ENCODE assay signal across 8 cellular contexts in the genomic region with DNA sequence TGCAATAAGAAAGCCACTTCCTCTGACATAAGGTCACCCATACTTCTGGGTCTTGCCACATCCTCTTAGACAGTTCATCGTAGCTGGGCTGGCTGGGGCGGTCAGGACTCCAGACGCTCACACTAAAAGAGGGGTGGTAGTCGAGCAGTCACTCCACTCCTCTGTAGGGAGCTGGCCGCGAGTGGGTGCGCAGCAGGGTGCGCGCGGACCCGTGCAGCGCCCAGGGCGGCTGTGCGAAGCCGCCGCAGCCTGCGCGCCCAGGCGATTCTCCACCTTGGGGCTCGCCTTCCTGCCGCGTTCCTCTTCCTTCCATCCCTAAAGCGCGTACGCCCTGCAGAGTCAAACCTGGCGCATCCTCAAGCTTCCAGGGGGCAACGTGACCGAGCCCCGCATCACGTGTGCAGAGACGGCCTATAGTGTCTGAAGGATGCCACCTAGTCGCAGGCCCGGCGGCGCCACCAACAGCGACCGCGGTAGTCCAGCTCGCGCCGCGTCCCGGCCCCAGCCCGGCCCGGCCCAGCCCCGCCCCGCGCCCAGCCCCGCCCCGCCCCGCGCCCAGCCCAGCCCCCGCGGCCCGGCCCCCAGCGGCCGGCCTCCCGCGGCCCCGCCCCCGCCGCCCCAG. TPM values are rescaled to one million over a fixed set of nuclear protein-coding genes. Genes with fewer than 3 reads are reported as not detected.
DNase-seq lines count a peak whose midpoint lies in the region; ATAC-seq lines count a peak whose summit lies in the region.

No MANE protein-coding gene starts in this region.

- peak; percentile 78 to 89 (median 80) for DNase-seq in CD8-positive, alpha-beta memory T cell
- DNase-seq in HK-2 (ENCODE audit: unreplicated experiment) (peak; percentile 97), NCI-H82 treated with DMSO at 0.1 percent for 48 hours (lab: John Stamatoyannopoulos, UW; ENCODE audit: unreplicated experiment) (peak; percentile 97), lung microvascular endothelial cell (ENCODE audit: low read depth in 2 of 2) (peak; percentile 89 to 95)
- DNase-seq in activated CD4-positive, alpha-beta memory T cell treated with anti-CD3 and anti-CD28 coated beads, Interleukin-2, amount 10 ng/mL, durations not matched to agents 7 days and 5 days = peak; percentile 85
- peak; percentile 39 to 75 (median 66) for DNase-seq in stimulated activated CD4-positive, alpha-beta T cell treated with anti-CD3 and anti-CD28 coated beads, TNF-alpha, amount 100 ng/mL, for 48 hours (ENCODE audit: low read depth in 3 of 3)

- peaks cover 58 to 79% (median 76%) of the 10 kb centered on the region in 3 donors for H3K4me1 Mint-ChIP-seq in CD8-positive, alpha-beta memory T cell
- H3K4me1 Mint-ChIP-seq in activated CD4-positive, alpha-beta memory T cell treated with anti-CD3 and anti-CD28 coated beads, Interleukin-2, amount 10 ng/mL, durations not matched to agents 7 days and 5 days = peaks cover 56% of the 10 kb centered on the region

- WGBS in ectodermal cell, 2 experiments = 0% methylated on average over 62 of the region's 62 CpGs

- no peaks in the 10 kb centered on the region for H3K27me3 ChIP-seq in CD8-positive, alpha-beta memory T cell (ENCODE audit: insufficient read depth, low read length, poor library complexity, severe bottlenecking)
- H3K27me3 ChIP-seq in ectodermal cell (ENCODE audit: control insufficient read depth, insufficient read depth, low read length, poor library complexity, severe bottlenecking) = no peaks in the 10 kb centered on the region

- H3K27me3 Mint-ChIP-seq in CD8-positive, alpha-beta memory T cell = no peaks in the 10 kb centered on the region
- no peaks in the 10 kb centered on the region for H3K27me3 Mint-ChIP-seq in activated CD4-positive, alpha-beta memory T cell treated with anti-CD3 and anti-CD28 coated beads, Interleukin-2, amount 10 ng/mL, durations not matched to agents 7 days and 5 days

- peak overlapping the region; percentile 88 to 97 (median 93) for H3K4me3 Mint-ChIP-seq in CD8-positive, alpha-beta memory T cell
- H3K4me3 Mint-ChIP-seq in activated CD4-positive, alpha-beta memory T cell treated with anti-CD3 and anti-CD28 coated beads, Interleukin-2, amount 10 ng/mL, durations not matched to agents 7 days and 5 days = peak overlapping the region; percentile 91

- ATAC-seq in GM19463 (IDR thresholded peaks at IDR 0.05; ENCODE audit: unreplicated experiment) = peak; percentile 92

- no peaks in the 10 kb centered on the region for H3K9me3 ChIP-seq in CD8-positive, alpha-beta memory T cell (ENCODE audit: low read length)
- no peaks in the 10 kb centered on the region for H3K9me3 ChIP-seq in ectodermal cell (ENCODE audit: control insufficient read depth, low read length)

- peak overlapping the region; percentile 93 for H3K27ac ChIP-seq in CD8-positive, alpha-beta memory T cell (ENCODE audit: low read depth, low read length)
- H3K27ac ChIP-seq in ectodermal cell (ENCODE audit: insufficient read depth, low read depth, low read length, poor library complexity, severe bottlenecking) = peak overlapping the region; percentile 23

- POLR2A ChIA-PET in CD8-positive, alpha-beta memory T cell (lab: Charles Lee) = interaction anchor here (0.9 to 2.8 kb wide), 10 partner anchors 9 to 683 kb away, joined by 3 to 15 read pairs (median 4); partner anchors contain the start of genes CENPL, DARS2, GAS5 and KLHL20
- POLR2A ChIA-PET in activated CD4-positive, alpha-beta memory T cell treated with anti-CD3 and anti-CD28 coated beads, Interleukin-2, amount 10 ng/mL, durations not matched to agents 7 days and 5 days (lab: Charles Lee) = interaction anchor here (0.7 to 4.5 kb wide), 18 partner anchors 22 to 1546 kb away, joined by 3 to 43 read pairs (median 5); partner anchors contain the start of genes CACYBP, CENPL, DARS2 and GAS5

- H3K4me1 ChIP-seq in CD8-positive, alpha-beta memory T cell (ENCODE audit: insufficient read depth, low read length) = peaks cover 40% of the 10 kb centered on the region
- peaks cover 16% of the 10 kb centered on the region for H3K4me1 ChIP-seq in ectodermal cell (ENCODE audit: control insufficient read depth, insufficient read depth, low read length)

- H3K27ac Mint-ChIP-seq in CD8-positive, alpha-beta memory T cell = peak overlapping the region; percentile 92 to 97 (median 94)
- peak overlapping the region; percentile 95 for H3K27ac Mint-ChIP-seq in activated CD4-positive, alpha-beta memory T cell treated with anti-CD3 and anti-CD28 coated beads, Interleukin-2, amount 10 ng/mL, durations not matched to agents 7 days and 5 days

- peaks cover 11% of the 10 kb centered on the region for H3K36me3 ChIP-seq in CD8-positive, alpha-beta memory T cell (ENCODE audit: insufficient read depth, low read length)
- H3K36me3 ChIP-seq in ectodermal cell (ENCODE audit: control insufficient read depth, insufficient read depth, low read length) = peaks cover 15% of the 10 kb centered on the region

- CTCF ChIA-PET in CD8-positive, alpha-beta memory T cell (lab: Charles Lee) = interaction anchor here (0.8 to 4.3 kb wide), 6 partner anchors 41 to 732 kb away, joined by 3 to 30 read pairs (median 4); partner anchors contain the start of gene KLHL20
- CTCF ChIA-PET in activated CD4-positive, alpha-beta memory T cell treated with anti-CD3 and anti-CD28 coated beads, Interleukin-2, amount 10 ng/mL, durations not matched to agents 7 days and 5 days (lab: Charles Lee) = interaction anchor here (1.7 to 4.7 kb wide), 2 partner anchors 46 to 239 kb away, joined by 5 to 36 read pairs; partner anchors contain the start of gene KLHL20

- H3K4me3 ChIP-seq in CD8-positive, alpha-beta memory T cell (ENCODE audit: low read length) = peak overlapping the region; percentile 93
- peak overlapping the region; percentile 87 for H3K4me3 ChIP-seq in ectodermal cell (ENCODE audit: insufficient read depth, low read depth, low read length)

- peaks cover 8 to 47% (median 16%) of the 10 kb centered on the region in 3 donors for H3K36me3 Mint-ChIP-seq in CD8-positive, alpha-beta memory T cell
- peaks cover 58% of the 10 kb centered on the region for H3K36me3 Mint-ChIP-seq in activated CD4-positive, alpha-beta memory T cell treated with anti-CD3 and anti-CD28 coated beads, Interleukin-2, amount 10 ng/mL, durations not matched to agents 7 days and 5 days (ENCODE audit: low read depth)

- H3K9me3 Mint-ChIP-seq in CD8-positive, alpha-beta memory T cell = peaks cover 0 to 5% (median 5%) of the 10 kb centered on the region in 5 donors
- peaks cover 2% of the 10 kb centered on the region for H3K9me3 Mint-ChIP-seq in activated CD4-positive, alpha-beta memory T cell treated with anti-CD3 and anti-CD28 coated beads, Interleukin-2, amount 10 ng/mL, durations not matched to agents 7 days and 5 days

RNA-seq across cellular contexts. Expression of gene PRDX6, which starts 0.4 kb away (rescaled TPM):
- 100 to 1,000 TPM; 134 to 140 TPM for total RNA-seq in CD8-positive, alpha-beta memory T cell
- 159 TPM for polyA plus RNA-seq in CD8-positive, alpha-beta memory T cell
- total RNA-seq in activated CD4-positive, alpha-beta memory T cell treated with anti-CD3 and anti-CD28 coated beads, Interleukin-2, amount 10 ng/mL, durations not matched to agents 7 days and 5 days = 100 to 1,000 TPM; 105 to 109 TPM
- polyA plus RNA-seq in ectodermal cell (2013, experiment 1 of 4) = 344 TPM
- polyA plus RNA-seq in ectodermal cell (2013, experiment 2 of 4) = 421 TPM
- polyA plus RNA-seq in ectodermal cell (2013, experiment 3 of 4) = 333 TPM
- polyA plus RNA-seq in ectodermal cell (2013, experiment 4 of 4) = 384 TPM
- 100.0 and 116 TPM in 2 replicates for total RNA-seq in lung microvascular endothelial cell

Comparison
In these comparisons a context has a peak if more than half of its experiments do, and no peak if none do; other contexts are left out.
1. Peak in every context shown above with its lines: DNase-seq, ATAC-seq, H3K4me3 ChIP-seq and H3K27ac ChIP-seq.